ENCODE assay signal across 8 cellular contexts in genomic region chr3:32296251-32297204, GRCh38. TPM values are rescaled to one million over a fixed set of nuclear protein-coding genes. Genes with fewer than 3 reads are reported as not detected.
DNase-seq lines count a peak whose midpoint lies in the region; ATAC-seq, FAIRE-seq and TF ChIP-seq lines count a peak whose summit lies in the region.

No MANE protein-coding gene starts in this region.

- no peaks in the 10 kb centered on the region for H3K27me3 Mint-ChIP-seq in activated CD8-positive, alpha-beta memory T cell treated with anti-CD3 and anti-CD28 coated beads, Interleukin-2, amount 10 ng/mL, durations not matched to agents 7 days and 5 days
- H3K27me3 Mint-ChIP-seq in endothelial cell (ENCODE audit: unreplicated experiment) (peaks cover 10% of the 10 kb centered on the region), mesothelial cell of epicardium (ENCODE audit: low read depth) (no peaks in the 10 kb centered on the region)

- H3K27ac Mint-ChIP-seq in activated CD8-positive, alpha-beta memory T cell treated with anti-CD3 and anti-CD28 coated beads, Interleukin-2, amount 10 ng/mL, durations not matched to agents 7 days and 5 days, result peak overlapping the region; percentile 75
- H3K27ac Mint-ChIP-seq in endothelial cell (ENCODE audit: unreplicated experiment) (no peak overlapping the region), mesothelial cell of epicardium (no peak overlapping the region)
- no peak overlapping the region for H3K27ac Mint-ChIP-seq in stimulated activated effector memory CD8-positive, alpha-beta T cell treated with anti-CD3 and anti-CD28 coated beads, Interleukin-12 subunit alpha, Interleukin-12 subunit beta, amount 100 ng/mL, for 72 hours

- DNase-seq in NCI-H748 treated with DMSO at 0.1 percent for 48 hours (lab: John Stamatoyannopoulos, UW), result peak; percentile 61
- DNase-seq in activated CD8-positive, alpha-beta memory T cell treated with anti-CD3 and anti-CD28 coated beads, Interleukin-2, amount 10 ng/mL, durations not matched to agents 7 days and 5 days, result peak; percentile 75
- DNase-seq in endothelial cell (ENCODE audit: low spot score), result peak; percentile 66
- peak; percentile 29 to 70 for DNase-seq in mesothelial cell of epicardium (ENCODE audit: low spot score in 2 of 2, unreplicated experiment in 2 of 2)
- DNase-seq in stimulated activated effector memory CD8-positive, alpha-beta T cell treated with anti-CD3 and anti-CD28 coated beads, Interleukin-12 subunit alpha, Interleukin-12 subunit beta, amount 100 ng/mL, for 72 hours (ENCODE audit: low spot score in 2 of 2), result peak; percentile 25 to 71
- DNase-seq in NCI-H226, result no peak

- no peak overlapping the region for H3K4me3 Mint-ChIP-seq in activated CD8-positive, alpha-beta memory T cell treated with anti-CD3 and anti-CD28 coated beads, Interleukin-2, amount 10 ng/mL, durations not matched to agents 7 days and 5 days
- H3K4me3 Mint-ChIP-seq in endothelial cell (ENCODE audit: unreplicated experiment), result no peak overlapping the region
- H3K4me3 Mint-ChIP-seq in mesothelial cell of epicardium, result no peak overlapping the region
- peak overlapping the region; percentile 34 for H3K4me3 Mint-ChIP-seq in stimulated activated effector memory CD8-positive, alpha-beta T cell treated with anti-CD3 and anti-CD28 coated beads, Interleukin-12 subunit alpha, Interleukin-12 subunit beta, amount 100 ng/mL, for 72 hours

- H3K9me3 Mint-ChIP-seq in activated CD8-positive, alpha-beta memory T cell treated with anti-CD3 and anti-CD28 coated beads, Interleukin-2, amount 10 ng/mL, durations not matched to agents 7 days and 5 days (ENCODE audit: low read depth), result no peaks in the 10 kb centered on the region
- H3K9me3 Mint-ChIP-seq in endothelial cell (ENCODE audit: unreplicated experiment), result no peaks in the 10 kb centered on the region
- no peaks in the 10 kb centered on the region for H3K9me3 Mint-ChIP-seq in mesothelial cell of epicardium
- no peaks in the 10 kb centered on the region for H3K9me3 Mint-ChIP-seq in stimulated activated effector memory CD8-positive, alpha-beta T cell treated with anti-CD3 and anti-CD28 coated beads, Interleukin-12 subunit alpha, Interleukin-12 subunit beta, amount 100 ng/mL, for 72 hours

- H3K36me3 Mint-ChIP-seq in activated CD8-positive, alpha-beta memory T cell treated with anti-CD3 and anti-CD28 coated beads, Interleukin-2, amount 10 ng/mL, durations not matched to agents 7 days and 5 days, result no peaks in the 10 kb centered on the region
- no peaks in the 10 kb centered on the region for H3K36me3 Mint-ChIP-seq in endothelial cell (ENCODE audit: low read depth, unreplicated experiment)
- no peaks in the 10 kb centered on the region for H3K36me3 Mint-ChIP-seq in mesothelial cell of epicardium
- H3K36me3 Mint-ChIP-seq in stimulated activated effector memory CD8-positive, alpha-beta T cell treated with anti-CD3 and anti-CD28 coated beads, Interleukin-12 subunit alpha, Interleukin-12 subunit beta, amount 100 ng/mL, for 72 hours, result no peaks in the 10 kb centered on the region

- peaks cover 16% of the 10 kb centered on the region for H3K4me1 Mint-ChIP-seq in activated CD8-positive, alpha-beta memory T cell treated with anti-CD3 and anti-CD28 coated beads, Interleukin-2, amount 10 ng/mL, durations not matched to agents 7 days and 5 days
- H3K4me1 Mint-ChIP-seq in endothelial cell (ENCODE audit: unreplicated experiment) (peaks cover 2% of the 10 kb centered on the region), mesothelial cell of epicardium (peaks cover 20% of the 10 kb centered on the region)
- H3K4me1 Mint-ChIP-seq in stimulated activated effector memory CD8-positive, alpha-beta T cell treated with anti-CD3 and anti-CD28 coated beads, Interleukin-12 subunit alpha, Interleukin-12 subunit beta, amount 100 ng/mL, for 72 hours, result peaks cover 15% of the 10 kb centered on the region

- CTCF ChIA-PET in activated CD8-positive, alpha-beta memory T cell treated with anti-CD3 and anti-CD28 coated beads, Interleukin-2, amount 10 ng/mL, durations not matched to agents 7 days and 5 days (lab: Charles Lee), result interaction anchor here (0.6 to 5.8 kb wide), 31 partner anchors 8 to 204 kb away, joined by 3 to 43 read pairs (median 5); partner anchors contain the start of gene CMTM8

- FAIRE-seq in G401.6 (lab: Jason Lieb, UNC), result peak; percentile 76

- peak; percentile 79 for ATAC-seq in HG02642 (IDR thresholded peaks at IDR 0.05; ENCODE audit: poor library complexity, unreplicated experiment)
- peak; percentile 81 for ATAC-seq in activated CD8-positive, alpha-beta memory T cell treated with anti-CD3 and anti-CD28 coated beads, Interleukin-2, amount 10 ng/mL, durations not matched to agents 7 days and 5 days
- ATAC-seq in stimulated activated effector memory CD8-positive, alpha-beta T cell treated with anti-CD3 and anti-CD28 coated beads, Interleukin-12 subunit alpha, Interleukin-12 subunit beta, amount 100 ng/mL, for 72 hours, result peak; percentile 70

- TF ChIP-seq CTCF in endothelial cell (IDR thresholded peaks at IDR 0.05; ENCODE audit: unreplicated experiment) (peak; percentile 90), mesothelial cell of epicardium (IDR thresholded peaks at IDR 0.05; ENCODE audit: unreplicated experiment) (peak; percentile 86)

RNA-seq across cellular contexts. Expression of gene CMTM8, which starts 58.0 kb away (rescaled TPM):
- total RNA-seq in activated CD8-positive, alpha-beta memory T cell treated with anti-CD3 and anti-CD28 coated beads, Interleukin-2, amount 10 ng/mL, durations not matched to agents 7 days and 5 days, result 1 to 10 TPM; 4.0 to 4.4 TPM
- 16.2 TPM for total RNA-seq in endothelial cell (ENCODE audit: unreplicated experiment)
- total RNA-seq in mesothelial cell of epicardium, result 5.1 to 5.9 TPM (median 5.7 TPM) in 3 replicates
